In the genomic region with DNA sequence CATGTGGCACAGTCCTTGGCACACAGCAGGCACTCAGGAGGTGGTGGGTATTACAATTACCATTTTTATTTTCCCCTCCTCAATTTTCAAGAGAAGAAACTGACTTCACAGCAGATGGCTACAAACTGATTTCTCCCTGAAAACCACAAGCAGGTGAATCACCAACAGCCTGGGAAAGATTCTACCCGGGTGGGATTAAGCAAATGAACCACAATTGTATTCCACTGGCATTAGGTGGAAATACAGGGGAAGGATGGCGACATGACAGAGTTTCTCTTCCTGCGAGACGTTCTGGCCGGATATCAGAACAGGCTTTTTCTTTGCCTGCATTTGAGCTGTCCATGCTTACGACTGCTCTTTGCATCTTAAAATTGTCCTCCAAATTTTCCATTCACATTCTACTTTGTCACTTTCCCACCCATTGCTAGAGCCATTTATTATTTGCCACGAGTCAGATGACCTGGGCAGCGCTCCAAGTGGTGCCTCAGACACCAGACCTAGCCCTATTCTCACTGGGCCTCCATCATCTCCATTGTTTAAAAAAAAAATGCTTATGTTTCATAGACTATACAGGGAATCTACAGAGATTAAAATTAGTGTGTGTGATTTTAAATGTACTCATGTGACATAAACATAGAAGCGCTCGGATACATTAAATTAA, we compare ENCODE assay signal across 13 cellular contexts. TPM values are rescaled to one million over a fixed set of nuclear protein-coding genes. Genes with fewer than 3 reads are reported as not detected.
DNase-seq lines count a peak whose midpoint lies in the region; ATAC-seq, FAIRE-seq and TF ChIP-seq lines count a peak whose summit lies in the region.
"Had no signal": no experiment of that assay in that cellular context is flagged by ENCODE, and none has a peak within 500 bp of the region (broad histone marks: within the 10 kb centered on the region; RNA-seq: fewer than 3 reads in every experiment).

No MANE protein-coding gene starts in this region.

- TF ChIP-seq CTCF in bronchial epithelial cell (IDR thresholded peaks at IDR 0.05; ENCODE audit: insufficient read depth, low read length, severe bottlenecking) (no peak), stomach (IDR thresholded peaks at IDR 0.05) (no peak), pancreas (IDR thresholded peaks at IDR 0.05) (no peak)

- TF ChIP-seq EP300 in stomach (IDR thresholded peaks at IDR 0.05), result no peak

- no peak for TF ChIP-seq POLR2A in stomach (IDR thresholded peaks at IDR 0.05)

- H3K4me1 ChIP-seq in stomach, result peaks cover 49 to 81% (median 66%) of the 10 kb centered on the region in 4 donors
- peaks cover 24 to 36% (median 36%) of the 10 kb centered on the region in 3 donors for H3K4me1 ChIP-seq in pancreas

- in situ Hi-C loops in Caki2 (cut with HindIII; ENCODE audit: low pct_unique_long_range_greater_than_20kb, low sequenced_read_pairs), result no loop called here

- no peak for ATAC-seq in pancreas
- ATAC-seq: natural killer cell treated with Interleukin-12 subunit alpha and Interleukin-12 subunit beta and Interleukin-15 and Interleukin-18, amount 100 ng/mL, for 72 hours; stimulated activated naive CD8-positive, alpha-beta T cell treated with anti-CD3 and anti-CD28 coated beads, Interleukin-15, Interleukin-2, amounts not matched to agents 100 U/mL and 50 U/mL, for 24 hours had no signal

- H3K4me3 ChIP-seq in bronchial epithelial cell (ENCODE audit: low read depth, low read length) (no peak overlapping the region), stomach (no peak overlapping the region), pancreas (no peak overlapping the region)

- H3K36me3 ChIP-seq in bronchial epithelial cell (ENCODE audit: control insufficient read depth, insufficient read depth, low read length) (no peaks in the 10 kb centered on the region), stomach (no peaks in the 10 kb centered on the region), pancreas (no peaks in the 10 kb centered on the region)

- intact Hi-C loops in stomach (cut with DNase I; ENCODE audit: low total_unique reads) (no loop called here), pancreas (cut with DNase I) (no loop called here)

- H3K9me3 ChIP-seq in stomach, result no peaks in the 10 kb centered on the region
- H3K9me3 ChIP-seq in pancreas, result no peaks in the 10 kb centered on the region

- peak; percentile 43 for DNase-seq in Caki2 (ENCODE audit: low read depth)
- DNase-seq in LoVo (ENCODE audit: low spot score), result peak; percentile 48
- peak; percentile 69 for DNase-seq in bronchial epithelial cell (ENCODE audit: low read depth)
- peak; percentile 70 for DNase-seq in midbrain (lab: John Stamatoyannopoulos, UW)
- DNase-seq in NCI-H2196 (lab: John Stamatoyannopoulos, UW; ENCODE audit: unreplicated experiment), result no peak
- DNase-seq in stomach, result no peak
- DNase-seq in middle frontal gyrus (ENCODE audit: extremely low spot score, low spot score), result no peak
- no peak for DNase-seq in pancreas
- DNase-seq: activated gamma-delta T cell treated with Interleukin-2 at 50 U/mL for 16 hours; effector memory CD4-positive, alpha-beta T cell; NCI-H1436 treated with DMSO at 0.1 percent for 48 hours; stimulated activated naive CD8-positive, alpha-beta T cell treated with anti-CD3 and anti-CD28 coated beads, Interleukin-15, Interleukin-2, amounts not matched to agents 100 U/mL and 50 U/mL, for 24 hours had no signal

- FAIRE-seq in bronchial epithelial cell (lab: Jason Lieb, UNC) (no peak), pancreas (lab: Jason Lieb, UNC) (no peak)

- H3K27ac ChIP-seq in stomach (peak overlapping the region in 2 of 5 donors; percentile 46 to 60), pancreas (no peak overlapping the region)

- 71 to 82% (median 78%) methylated on average over 10 of the region's 10 CpGs for WGBS in stomach, 5 donors
- 79 to 81% methylated on average over 10 of the region's 10 CpGs for WGBS in pancreas, 2 donors

- H3K27me3 ChIP-seq in bronchial epithelial cell (ENCODE audit: control insufficient read depth, insufficient read depth, low read length) (no peaks in the 10 kb centered on the region), stomach (no peaks in the 10 kb centered on the region), pancreas (no peaks in the 10 kb centered on the region)

RNA-seq across cellular contexts. Expression of gene DENND11, which starts 4.6 kb away (rescaled TPM):
- 1.6 and 1.7 TPM in 2 replicates for total RNA-seq in Caki2 (2014; rRNA removed; shearing (Covaris generic); ENCODE audit: low replicate concordance)
- total RNA-seq in bronchial epithelial cell (19.2 and 21.8 TPM in 2 replicates), stomach (10 to 100 TPM; 10.5 to 80.2 (median 47.2) TPM), pancreas (10 to 100 TPM; 15.0 to 24.3 (median 18.4) TPM)
- polyA plus RNA-seq in stomach (10 to 100 TPM in 1 of 3 donors, 1 to 10 TPM in 2; 5.8 to 13.0 (median 9.5) TPM), pancreas (10 to 100 TPM in 1 of 2 donors, 1 to 10 TPM in 1; 5.1 to 10.9 TPM)

RNA-seq across cellular contexts. Expression of gene WEE2, which starts 10.8 kb away (rescaled TPM):
- total RNA-seq in Caki2 (2014; rRNA removed; shearing (Covaris generic); ENCODE audit: low replicate concordance), result not detected in 2 replicates
- total RNA-seq in bronchial epithelial cell (not detected in 2 replicates), stomach (under 1 TPM in 1 of 5 donors, not detected in 4; 0.37 TPM), pancreas (under 1 TPM in 2 of 6 donors, not detected in 4; 0.12 to 0.19 TPM)
- polyA plus RNA-seq in stomach (not detected), pancreas (under 1 TPM in 1 of 2 donors, not detected in 1; 0.02 TPM)

RNA-seq across cellular contexts. Expression of gene SSBP1, which starts 40.8 kb away (rescaled TPM):
- 197 and 231 TPM in 2 replicates for total RNA-seq in Caki2 (2014; rRNA removed; shearing (Covaris generic); ENCODE audit: low replicate concordance)
- total RNA-seq in bronchial epithelial cell (126 and 162 TPM in 2 replicates), stomach (100 to 1,000 TPM in 1 of 5 donors, 10 to 100 TPM in 4; 17.4 to 145 (median 59.8) TPM), pancreas (10 to 100 TPM; 28.5 to 52.3 (median 39.7) TPM)
- polyA plus RNA-seq in stomach (100 to 1,000 TPM; 169 to 207 (median 198) TPM), pancreas (10 to 100 TPM; 67.7 to 88.8 TPM)

Comparison
In these comparisons a context has a peak if more than half of its experiments do, and no peak if none do; other contexts are left out.
1. DNase-seq: peak in Caki2 (single experiment), LoVo (single experiment), bronchial epithelial cell (single experiment) and midbrain (single experiment); none in NCI-H2196 (single experiment), stomach (single experiment), middle frontal gyrus (single experiment) and pancreas (0 of 6).